ENCODE assay signal across 39 cellular contexts in genomic region chr2:16011621-16011960, GRCh38.
"Had no signal": no experiment of that assay in that cellular context is flagged by ENCODE, and none has a peak within 500 bp of the region (broad histone marks: within the 10 kb centered on the region; RNA-seq: fewer than 3 reads in every experiment).

No MANE protein-coding gene starts in this region.

- H3K27ac Mint-ChIP-seq: activated naive CD4-positive, alpha-beta T cell treated with anti-CD3 and anti-CD28 coated beads for 36 hours; activated naive CD4-positive, alpha-beta T cell treated with anti-CD3 and anti-CD28 coated beads, Interleukin-2, amount 10 ng/mL, durations not matched to agents 7 days and 5 days; activated naive CD4-positive, alpha-beta T cell treated with anti-CD3 and anti-CD28 coated beads, Interleukin-2, amount 50 U/mL, for 24 hours; activated naive CD4-positive, alpha-beta T cell treated with anti-CD3 and anti-CD28 coated beads, Interleukin-2, amount 50 U/mL, for 72 hours; activated naive CD8-positive, alpha-beta T cell; activated naive CD8-positive, alpha-beta T cell treated with anti-CD3 and anti-CD28 coated beads for 36 hours; activated naive CD8-positive, alpha-beta T cell treated with anti-CD3 and anti-CD28 coated beads, Interleukin-2, amount 10 ng/mL, durations not matched to agents 7 days and 5 days; activated naive CD8-positive, alpha-beta T cell treated with anti-CD3 and anti-CD28 coated beads, Interleukin-2, amount 50 U/mL, for 24 hours; activated T-cell treated with anti-CD3 and anti-CD28 coated beads, Interleukin-2, amount 50 U/mL, for 24 hours; activated T-cell treated with anti-CD3 and anti-CD28 coated beads, Interleukin-2, amount 50 U/mL, for 72 hours; activated T-helper 1 cell treated with anti-CD3 and anti-CD28 coated beads, Interleukin-12 subunit alpha, Interleukin-12 subunit beta, Interleukin-2, Interleukin-4 antibody, amounts not matched to agents 30 ng/mL and 10 ng/mL and 1 ng/mL, durations not matched to agents 14 hours and 24 hours and 36 hours; activated T-helper 17 cell treated with anti-CD3 and anti-CD28 coated beads, Interleukin-2, amount 50 U/mL, for 72 hours; activated T-helper 2 cell treated with anti-CD3 and anti-CD28 coated beads, Interferon-gamma antibody, Interleukin-2, Interleukin-4, amounts not matched to agents 10 μg/mL and 5 μg/mL and 100 μg/mL, durations not matched to agents 14 hours and 24 hours and 36 hours had no signal

- H3K4me3 Mint-ChIP-seq: activated naive CD4-positive, alpha-beta T cell treated with anti-CD3 and anti-CD28 coated beads for 36 hours; activated naive CD4-positive, alpha-beta T cell treated with anti-CD3 and anti-CD28 coated beads, Interleukin-2, amount 10 ng/mL, durations not matched to agents 7 days and 5 days; activated naive CD4-positive, alpha-beta T cell treated with anti-CD3 and anti-CD28 coated beads, Interleukin-2, amount 50 U/mL, for 24 hours; activated naive CD8-positive, alpha-beta T cell; activated naive CD8-positive, alpha-beta T cell treated with anti-CD3 and anti-CD28 coated beads for 36 hours; activated naive CD8-positive, alpha-beta T cell treated with anti-CD3 and anti-CD28 coated beads, Interleukin-2, amount 10 ng/mL, durations not matched to agents 7 days and 5 days; activated naive CD8-positive, alpha-beta T cell treated with anti-CD3 and anti-CD28 coated beads, Interleukin-2, amount 50 U/mL, for 24 hours; activated T-cell treated with anti-CD3 and anti-CD28 coated beads, Interleukin-2, amount 50 U/mL, for 24 hours; activated T-cell treated with anti-CD3 and anti-CD28 coated beads, Interleukin-2, amount 50 U/mL, for 4 hours; activated T-cell treated with anti-CD3 and anti-CD28 coated beads, Interleukin-2, amount 50 U/mL, for 72 hours; activated T-helper 1 cell treated with anti-CD3 and anti-CD28 coated beads, Interleukin-12 subunit alpha, Interleukin-12 subunit beta, Interleukin-2, Interleukin-4 antibody, amounts not matched to agents 30 ng/mL and 10 ng/mL and 1 ng/mL, durations not matched to agents 14 hours and 24 hours and 36 hours; activated T-helper 17 cell treated with anti-CD3 and anti-CD28 coated beads, Interleukin-2, amount 50 U/mL, for 72 hours; brain; central memory CD8-positive, alpha-beta T cell had no signal

- H3K9me3 Mint-ChIP-seq: activated naive CD4-positive, alpha-beta T cell treated with anti-CD3 and anti-CD28 coated beads for 36 hours; activated naive CD4-positive, alpha-beta T cell treated with anti-CD3 and anti-CD28 coated beads, Interleukin-2, amount 10 ng/mL, durations not matched to agents 7 days and 5 days; activated naive CD4-positive, alpha-beta T cell treated with anti-CD3 and anti-CD28 coated beads, Interleukin-2, amount 50 U/mL, for 24 hours; activated naive CD4-positive, alpha-beta T cell treated with anti-CD3 and anti-CD28 coated beads, Interleukin-2, amount 50 U/mL, for 72 hours; activated naive CD8-positive, alpha-beta T cell treated with anti-CD3 and anti-CD28 coated beads for 36 hours; activated naive CD8-positive, alpha-beta T cell treated with anti-CD3 and anti-CD28 coated beads, Interleukin-2, amount 10 ng/mL, durations not matched to agents 7 days and 5 days; activated naive CD8-positive, alpha-beta T cell treated with anti-CD3 and anti-CD28 coated beads, Interleukin-2, amount 50 U/mL, for 24 hours; activated T-cell treated with anti-CD3 and anti-CD28 coated beads, Interleukin-2, amount 50 U/mL, for 24 hours; activated T-cell treated with anti-CD3 and anti-CD28 coated beads, Interleukin-2, amount 50 U/mL, for 4 hours; activated T-cell treated with anti-CD3 and anti-CD28 coated beads, Interleukin-2, amount 50 U/mL, for 72 hours; activated T-helper 1 cell treated with anti-CD3 and anti-CD28 coated beads, Interleukin-12 subunit alpha, Interleukin-12 subunit beta, Interleukin-2, Interleukin-4 antibody, amounts not matched to agents 30 ng/mL and 10 ng/mL and 1 ng/mL, durations not matched to agents 14 hours and 24 hours and 36 hours; activated T-helper 17 cell treated with anti-CD3 and anti-CD28 coated beads, Interleukin-2, amount 50 U/mL, for 72 hours; activated T-helper 2 cell treated with anti-CD3 and anti-CD28 coated beads, Interferon-gamma antibody, Interleukin-2, Interleukin-4, amounts not matched to agents 10 μg/mL and 5 μg/mL and 100 μg/mL, durations not matched to agents 14 hours and 24 hours and 36 hours; brain; central memory CD8-positive, alpha-beta T cell had no signal

- H3K4me1 ChIP-seq: adrenal gland, ascending aorta had no signal

- H3K4me1 Mint-ChIP-seq: activated naive CD4-positive, alpha-beta T cell treated with anti-CD3 and anti-CD28 coated beads, Interleukin-2, amount 10 ng/mL, durations not matched to agents 7 days and 5 days; activated T-helper 17 cell treated with anti-CD3 and anti-CD28 coated beads, Interleukin-2, amount 50 U/mL, for 72 hours; central memory CD8-positive, alpha-beta T cell had no signal

- H3K36me3 ChIP-seq: adrenal gland, ascending aorta, brain microvascular endothelial cell, breast epithelium, cardiac muscle cell had no signal

- ATAC-seq: activated naive CD4-positive, alpha-beta T cell treated with anti-CD3 and anti-CD28 coated beads, Interleukin-2, amount 50 U/mL, for 72 hours; activated naive CD8-positive, alpha-beta T cell treated with anti-CD3 and anti-CD28 coated beads, Interleukin-2, amount 50 U/mL, for 24 hours; activated T-cell treated with anti-CD3 and anti-CD28 coated beads, Interleukin-2, amount 50 U/mL, for 4 hours; activated T-cell treated with anti-CD3 and anti-CD28 coated beads, Interleukin-2, amount 50 U/mL, for 72 hours; activated T-helper 17 cell treated with anti-CD3 and anti-CD28 coated beads, Interleukin-2, amount 50 U/mL, for 72 hours; body of pancreas had no signal

- H3K4me3 ChIP-seq: adrenal gland, ascending aorta, body of pancreas, breast epithelium, cardiac muscle cell had no signal

- FAIRE-seq: astrocyte, bronchial epithelial cell had no signal

- H3K27me3 Mint-ChIP-seq: activated naive CD8-positive, alpha-beta T cell treated with anti-CD3 and anti-CD28 coated beads for 36 hours; brain had no signal

- DNase-seq: activated effector memory CD4-positive, alpha-beta T cell treated with anti-CD3 and anti-CD28 coated beads, Interleukin-2, amount 50 U/mL, for 16 hours; activated effector memory CD4-positive, alpha-beta T cell treated with Interleukin-2 at 50 U/mL for 16 hours; activated gamma-delta T cell; activated gamma-delta T cell treated with Interleukin-2 at 50 U/mL for 16 hours; activated naive CD4-positive, alpha-beta T cell; activated naive CD4-positive, alpha-beta T cell treated with anti-CD3 and anti-CD28 coated beads for 36 hours; activated naive CD4-positive, alpha-beta T cell treated with anti-CD3 and anti-CD28 coated beads, Interleukin-2, amount 10 ng/mL, durations not matched to agents 7 days and 5 days; activated naive CD4-positive, alpha-beta T cell treated with anti-CD3 and anti-CD28 coated beads, Interleukin-2, amount 50 U/mL, for 16 hours; activated naive CD4-positive, alpha-beta T cell treated with Interleukin-2 at 50 U/mL for 16 hours; activated naive CD8-positive, alpha-beta T cell treated with anti-CD3 and anti-CD28 coated beads for 36 hours; activated naive CD8-positive, alpha-beta T cell treated with anti-CD3 and anti-CD28 coated beads, Interleukin-2, amount 10 ng/mL, durations not matched to agents 7 days and 5 days; activated naive CD8-positive, alpha-beta T cell treated with anti-CD3 and anti-CD28 coated beads, Interleukin-2, amount 50 U/mL, for 24 hours; activated T-cell treated with anti-CD3 and anti-CD28 coated beads, Interleukin-2, amount 50 U/mL, for 24 hours; activated T-cell treated with anti-CD3 and anti-CD28 coated beads, Interleukin-2, amount 50 U/mL, for 4 hours; activated T-cell treated with anti-CD3 and anti-CD28 coated beads, Interleukin-2, amount 50 U/mL, for 48 hours; activated T-cell treated with anti-CD3 and anti-CD28 coated beads, Interleukin-2, amount 50 U/mL, for 72 hours; adrenal gland; amniotic stem cell; amygdala; anterior cingulate cortex; aorta; body of pancreas; brain microvascular endothelial cell; caudate nucleus; central memory CD4-positive, alpha-beta T cell; cerebellar nuclear complex had no signal

- H3K36me3 Mint-ChIP-seq: activated naive CD4-positive, alpha-beta T cell treated with anti-CD3 and anti-CD28 coated beads, Interleukin-2, amount 10 ng/mL, durations not matched to agents 7 days and 5 days; activated naive CD8-positive, alpha-beta T cell; activated naive CD8-positive, alpha-beta T cell treated with anti-CD3 and anti-CD28 coated beads for 36 hours; activated naive CD8-positive, alpha-beta T cell treated with anti-CD3 and anti-CD28 coated beads, Interleukin-2, amount 10 ng/mL, durations not matched to agents 7 days and 5 days; brain had no signal

- H3K27ac ChIP-seq: adrenal gland, ascending aorta, body of pancreas, brain microvascular endothelial cell, breast epithelium, cardiac muscle cell had no signal

- H3K9me3 ChIP-seq: adrenal gland, ascending aorta, body of pancreas, breast epithelium had no signal
